15 cellular contexts compared by ENCODE assay signal in the genomic region with DNA sequence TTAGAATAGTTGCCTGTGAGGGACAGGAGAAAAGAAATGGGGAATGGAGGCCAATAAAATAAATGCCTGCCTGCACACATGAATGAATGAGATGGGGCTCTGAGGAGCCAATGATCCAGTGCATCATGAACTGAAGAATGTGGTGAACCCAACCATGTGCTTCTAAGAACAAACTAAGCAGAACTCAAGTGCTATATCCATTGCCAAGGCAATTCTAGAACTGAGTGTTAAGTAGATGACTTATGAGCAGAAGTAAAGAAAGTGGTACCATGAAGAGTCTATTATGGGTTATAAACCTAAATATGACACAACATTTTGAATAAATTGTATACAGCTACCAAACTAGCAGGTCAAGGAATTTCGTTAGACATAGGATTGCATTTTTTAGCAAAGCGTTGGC.
DNase-seq lines count a peak whose midpoint lies in the region; ATAC-seq lines count a peak whose summit lies in the region.
"Had no signal": no experiment of that assay in that cellular context is flagged by ENCODE, and none has a peak within 500 bp of the region (broad histone marks: within the 10 kb centered on the region; RNA-seq: fewer than 3 reads in every experiment).

No MANE protein-coding gene starts in this region.

- no peaks in the 10 kb centered on the region for H3K9me3 Mint-ChIP-seq in immature natural killer cell
- no peaks in the 10 kb centered on the region for H3K9me3 Mint-ChIP-seq in stimulated activated effector memory CD8-positive, alpha-beta T cell treated with anti-CD3 and anti-CD28 coated beads, Interleukin-12 subunit alpha, Interleukin-12 subunit beta, amount 100 ng/mL, for 72 hours
- H3K9me3 Mint-ChIP-seq: CD8-positive, alpha-beta T cell; GM23338 had no signal

- H3K4me1 Mint-ChIP-seq in immature natural killer cell, result peaks cover 36 to 54% of the 10 kb centered on the region in 2 donors
- peaks cover 39% of the 10 kb centered on the region for H3K4me1 Mint-ChIP-seq in stimulated activated effector memory CD8-positive, alpha-beta T cell treated with anti-CD3 and anti-CD28 coated beads, Interleukin-12 subunit alpha, Interleukin-12 subunit beta, amount 100 ng/mL, for 72 hours

- H3K9ac ChIP-seq in BLaER1, result no peak overlapping the region

- no peaks in the 10 kb centered on the region; the same call in 1 of the 2 replicates for H3K27me3 ChIP-seq in BLaER1

- peaks cover 0 to 3% (median 0%) of the 10 kb centered on the region in 3 donors for H3K27me3 Mint-ChIP-seq in immature natural killer cell (ENCODE audit: low read depth in 3 of 3)

- H3K4me3 ChIP-seq in BLaER1, result no peak overlapping the region
- H3K4me3 ChIP-seq: GM23338 had no signal

- H3K36me3 Mint-ChIP-seq in immature natural killer cell, result no peaks in the 10 kb centered on the region
- H3K36me3 Mint-ChIP-seq in stimulated activated effector memory CD8-positive, alpha-beta T cell treated with anti-CD3 and anti-CD28 coated beads, Interleukin-12 subunit alpha, Interleukin-12 subunit beta, amount 100 ng/mL, for 72 hours, result no peaks in the 10 kb centered on the region
- H3K36me3 Mint-ChIP-seq: CD14-positive monocyte; CD8-positive, alpha-beta T cell had no signal

- H4K20me1 ChIP-seq in BLaER1, result no peaks in the 10 kb centered on the region

- H3K27ac Mint-ChIP-seq in immature natural killer cell, result no peak overlapping the region
- peak overlapping the region; percentile 27 for H3K27ac Mint-ChIP-seq in stimulated activated effector memory CD8-positive, alpha-beta T cell treated with anti-CD3 and anti-CD28 coated beads, Interleukin-12 subunit alpha, Interleukin-12 subunit beta, amount 100 ng/mL, for 72 hours
- H3K27ac Mint-ChIP-seq: B cell; CD14-positive monocyte; CD8-positive, alpha-beta T cell; GM23338 had no signal

- peaks cover 8% of the 10 kb centered on the region for H3K9me3 ChIP-seq in BLaER1

- H3K27ac ChIP-seq in BLaER1, result no peak overlapping the region

- ATAC-seq in GM18907 (IDR thresholded peaks at IDR 0.05; ENCODE audit: unreplicated experiment) (peak; percentile 19), HG03159 (IDR thresholded peaks at IDR 0.05; ENCODE audit: unreplicated experiment) (no peak)
- peak; percentile 52 for ATAC-seq in stimulated activated effector memory CD8-positive, alpha-beta T cell treated with anti-CD3 and anti-CD28 coated beads, Interleukin-12 subunit alpha, Interleukin-12 subunit beta, amount 100 ng/mL, for 72 hours
- ATAC-seq: CD8-positive, alpha-beta T cell; GM23338 had no signal

- peaks cover 53% of the 10 kb centered on the region for H3K4me1 ChIP-seq in BLaER1

- DNase-seq in immature natural killer cell, result no peak
- DNase-seq in stimulated activated effector memory CD8-positive, alpha-beta T cell treated with anti-CD3 and anti-CD28 coated beads, Interleukin-12 subunit alpha, Interleukin-12 subunit beta, amount 100 ng/mL, for 72 hours (ENCODE audit: low spot score in 2 of 2), result no peak
- no peak for DNase-seq in NCI-H2171 treated with DMSO at 0.1 percent for 48 hours (lab: John Stamatoyannopoulos, UW)
- DNase-seq in GM19240 (ENCODE audit: insufficient read length, low spot score), result no peak
- DNase-seq: CD8-positive, alpha-beta T cell; COR-L47; DMS153; GF-D8; H7 had no signal

- no peaks in the 10 kb centered on the region for H3K36me3 ChIP-seq in BLaER1

- H3K4me2 ChIP-seq in BLaER1, result peak overlapping the region; percentile 74
- H3K4me2 ChIP-seq: GM23338 had no signal

- H3K4me3 Mint-ChIP-seq in immature natural killer cell, result peak overlapping the region in 4 of 5 donors; percentile 22 to 63 (median 45)
- no peak overlapping the region for H3K4me3 Mint-ChIP-seq in stimulated activated effector memory CD8-positive, alpha-beta T cell treated with anti-CD3 and anti-CD28 coated beads, Interleukin-12 subunit alpha, Interleukin-12 subunit beta, amount 100 ng/mL, for 72 hours
- H3K4me3 Mint-ChIP-seq: B cell; CD14-positive monocyte; CD8-positive, alpha-beta T cell; GM23338 had no signal
